In genomic region chr5:84255318-84255717, GRCh38 we compare ENCODE assay signal across 9 cellular contexts.
A peak's percentile ranks its signal among the peaks of the same experiment; 100 is the strongest.
DNase-seq lines count a peak whose midpoint lies in the region; ATAC-seq and TF ChIP-seq lines count a peak whose summit lies in the region.
"Had no signal": no experiment of that assay in that cellular context is flagged by ENCODE, and none has a peak within 500 bp of the region (broad histone marks: within the 10 kb centered on the region; RNA-seq: fewer than 3 reads in every experiment).

No MANE protein-coding gene starts in this region.

- H3K9me2 ChIP-seq in GM23338 (ENCODE audit: insufficient read depth) = no peaks in the 10 kb centered on the region

- ATAC-seq in GM23338 (no peak), aorta (ENCODE audit: low FRiP score) (no peak), HG02840 (IDR thresholded peaks at IDR 0.05; ENCODE audit: low FRiP score, unreplicated experiment) (no peak), HG02678 (IDR thresholded peaks at IDR 0.05; ENCODE audit: unreplicated experiment) (no peak)

- H3K27ac ChIP-seq in GM23338 (ENCODE audit: low read depth) = no peak overlapping the region
- no peak overlapping the region for H3K27ac ChIP-seq in OCI-LY3 (ENCODE audit: low read length)
- no peak overlapping the region for H3K27ac ChIP-seq in aorta (ENCODE audit: low read depth in 1 of 2, low read length in 2 of 2)

- H3K36me3 Mint-ChIP-seq in GM23338 (ENCODE audit: low read depth) = no peaks in the 10 kb centered on the region

- peaks cover 2% of the 10 kb centered on the region for H3K27me3 Mint-ChIP-seq in GM23338 (ENCODE audit: insufficient read depth, low read depth, poor library complexity)

- H3K79me2 ChIP-seq in GM23338 (replicated peaks; ENCODE audit: insufficient read depth) = no peaks in the 10 kb centered on the region
- no peaks in the 10 kb centered on the region for H3K79me2 ChIP-seq in OCI-LY3 (ENCODE audit: low read length)

- peak; percentile 64 for DNase-seq in AG10803 (ENCODE audit: low read depth)
- peak; percentile 38 for DNase-seq in GM23338 (ENCODE audit: low spot score)
- peak; percentile 28 for DNase-seq in fibroblast of the conjunctiva (ENCODE audit: low read depth)
- DNase-seq in aorta = no peak
- DNase-seq in stimulated activated CD4-positive, alpha-beta T cell treated with anti-CD3 and anti-CD28 coated beads, Interleukin-4, amount 100 ng/mL, for 24 hours = no peak
- DNase-seq: NCI-H1436 treated with DMSO at 0.1 percent for 48 hours had no signal

- H3K9me3 ChIP-seq in OCI-LY3 (ENCODE audit: insufficient read depth, low read length) (no peaks in the 10 kb centered on the region), aorta (ENCODE audit: control insufficient read depth, low read length) (no peaks in the 10 kb centered on the region)

- H3K4me3 ChIP-seq in AG10803 (ENCODE audit: low read length) (no peak overlapping the region), GM23338 (no peak overlapping the region), OCI-LY3 (ENCODE audit: low read length) (no peak overlapping the region), aorta (ENCODE audit: low read length in 2 of 2) (no peak overlapping the region)

- H3K4me2 ChIP-seq in GM23338 (no peak overlapping the region), OCI-LY3 (ENCODE audit: low read length) (no peak overlapping the region)

- no peaks in the 10 kb centered on the region for H3K9me3 Mint-ChIP-seq in GM23338

- H4K20me1 ChIP-seq in GM23338 (replicated peaks; ENCODE audit: insufficient read depth) (no peaks in the 10 kb centered on the region), OCI-LY3 (ENCODE audit: insufficient read depth, low read length) (no peaks in the 10 kb centered on the region)

- peak; percentile 67 for TF ChIP-seq CTCF in AG10803 (conservative IDR thresholded peaks at IDR 0.05; ENCODE audit: low read length)
- TF ChIP-seq CTCF in GM23338 (conservative IDR thresholded peaks at IDR 0.05; ENCODE audit: low read depth in 2 of 2) = peak; percentile 34 to 40
- peak; percentile 49 for TF ChIP-seq CTCF in OCI-LY3 (IDR thresholded peaks at IDR 0.05; ENCODE audit: low read depth, low read length)

- H3F3A ChIP-seq in GM23338 (replicated peaks; ENCODE audit: low read depth) = no peaks in the 10 kb centered on the region

- H3K36me3 ChIP-seq in GM23338 (ENCODE audit: insufficient read depth) (no peaks in the 10 kb centered on the region), OCI-LY3 (replicated peaks; ENCODE audit: low read depth, low read length) (no peaks in the 10 kb centered on the region), aorta (ENCODE audit: control insufficient read depth in 1 of 2, insufficient read depth in 2 of 2, low read length in 1 of 2) (no peaks in the 10 kb centered on the region)

- no peak overlapping the region for H2AFZ ChIP-seq in GM23338
- H2AFZ ChIP-seq in OCI-LY3 (ENCODE audit: low read depth, low read length) = peak overlapping the region; percentile 85; the same call in 1 of the 2 replicates

- H3K27ac Mint-ChIP-seq in GM23338 = no peak overlapping the region

- H3K4me1 ChIP-seq in GM23338 (ENCODE audit: insufficient read depth) (no peaks in the 10 kb centered on the region), OCI-LY3 (ENCODE audit: low read length) (peaks cover 15% of the 10 kb centered on the region), aorta (ENCODE audit: control insufficient read depth in 1 of 2, insufficient read depth in 2 of 2, low read length in 2 of 2) (no peaks in the 10 kb centered on the region)

- intact Hi-C loops in aorta (cut with DNase I) = loop anchor here in 1 of 2 donors (10.0 kb wide), 2 partner anchors 331 to 531 kb away; partner anchors contain the start of gene HAPLN1

- H3K4me1 Mint-ChIP-seq in GM23338 = peaks cover 8% of the 10 kb centered on the region

- H3K27me3 ChIP-seq in GM23338 (ENCODE audit: insufficient read depth) (no peaks in the 10 kb centered on the region), OCI-LY3 (ENCODE audit: low read depth, low read length) (no peaks in the 10 kb centered on the region), aorta (ENCODE audit: control insufficient read depth in 1 of 2, insufficient read depth in 2 of 2, low read length in 1 of 2) (no peaks in the 10 kb centered on the region)

- no peak overlapping the region for H3K4me3 Mint-ChIP-seq in GM23338

- no peak overlapping the region for H3K9ac ChIP-seq in OCI-LY3 (ENCODE audit: low read length)

TF ChIP-seq in GM23338, 12 proteins besides CTCF, POLR2A, EP300 and RAD21 (continues in another document):
- TF ChIP-seq ZNF331 (CRISPR knock-in tag; IDR thresholded peaks at IDR 0.05; ENCODE audit: low read depth) (no peak), EZH2phosphoT487 (IDR thresholded peaks at IDR 0.05; ENCODE audit: unreplicated experiment) (no peak), STAT1 (IDR thresholded peaks at IDR 0.05; ENCODE audit: unreplicated experiment) (no peak), ETS1 (IDR thresholded peaks at IDR 0.05) (no peak), EZH2 (IDR thresholded peaks at IDR 0.05; ENCODE audit: low read depth, unreplicated experiment) (no peak), NANOG (IDR thresholded peaks at IDR 0.05; ENCODE audit: borderline replicate concordance) (no peak), JUNB (IDR thresholded peaks at IDR 0.05; ENCODE audit: unreplicated experiment) (no peak), POLR2AphosphoS5 (IDR thresholded peaks at IDR 0.05; ENCODE audit: low read depth) (no peak)
- TF ChIP-seq, protein P1, sequence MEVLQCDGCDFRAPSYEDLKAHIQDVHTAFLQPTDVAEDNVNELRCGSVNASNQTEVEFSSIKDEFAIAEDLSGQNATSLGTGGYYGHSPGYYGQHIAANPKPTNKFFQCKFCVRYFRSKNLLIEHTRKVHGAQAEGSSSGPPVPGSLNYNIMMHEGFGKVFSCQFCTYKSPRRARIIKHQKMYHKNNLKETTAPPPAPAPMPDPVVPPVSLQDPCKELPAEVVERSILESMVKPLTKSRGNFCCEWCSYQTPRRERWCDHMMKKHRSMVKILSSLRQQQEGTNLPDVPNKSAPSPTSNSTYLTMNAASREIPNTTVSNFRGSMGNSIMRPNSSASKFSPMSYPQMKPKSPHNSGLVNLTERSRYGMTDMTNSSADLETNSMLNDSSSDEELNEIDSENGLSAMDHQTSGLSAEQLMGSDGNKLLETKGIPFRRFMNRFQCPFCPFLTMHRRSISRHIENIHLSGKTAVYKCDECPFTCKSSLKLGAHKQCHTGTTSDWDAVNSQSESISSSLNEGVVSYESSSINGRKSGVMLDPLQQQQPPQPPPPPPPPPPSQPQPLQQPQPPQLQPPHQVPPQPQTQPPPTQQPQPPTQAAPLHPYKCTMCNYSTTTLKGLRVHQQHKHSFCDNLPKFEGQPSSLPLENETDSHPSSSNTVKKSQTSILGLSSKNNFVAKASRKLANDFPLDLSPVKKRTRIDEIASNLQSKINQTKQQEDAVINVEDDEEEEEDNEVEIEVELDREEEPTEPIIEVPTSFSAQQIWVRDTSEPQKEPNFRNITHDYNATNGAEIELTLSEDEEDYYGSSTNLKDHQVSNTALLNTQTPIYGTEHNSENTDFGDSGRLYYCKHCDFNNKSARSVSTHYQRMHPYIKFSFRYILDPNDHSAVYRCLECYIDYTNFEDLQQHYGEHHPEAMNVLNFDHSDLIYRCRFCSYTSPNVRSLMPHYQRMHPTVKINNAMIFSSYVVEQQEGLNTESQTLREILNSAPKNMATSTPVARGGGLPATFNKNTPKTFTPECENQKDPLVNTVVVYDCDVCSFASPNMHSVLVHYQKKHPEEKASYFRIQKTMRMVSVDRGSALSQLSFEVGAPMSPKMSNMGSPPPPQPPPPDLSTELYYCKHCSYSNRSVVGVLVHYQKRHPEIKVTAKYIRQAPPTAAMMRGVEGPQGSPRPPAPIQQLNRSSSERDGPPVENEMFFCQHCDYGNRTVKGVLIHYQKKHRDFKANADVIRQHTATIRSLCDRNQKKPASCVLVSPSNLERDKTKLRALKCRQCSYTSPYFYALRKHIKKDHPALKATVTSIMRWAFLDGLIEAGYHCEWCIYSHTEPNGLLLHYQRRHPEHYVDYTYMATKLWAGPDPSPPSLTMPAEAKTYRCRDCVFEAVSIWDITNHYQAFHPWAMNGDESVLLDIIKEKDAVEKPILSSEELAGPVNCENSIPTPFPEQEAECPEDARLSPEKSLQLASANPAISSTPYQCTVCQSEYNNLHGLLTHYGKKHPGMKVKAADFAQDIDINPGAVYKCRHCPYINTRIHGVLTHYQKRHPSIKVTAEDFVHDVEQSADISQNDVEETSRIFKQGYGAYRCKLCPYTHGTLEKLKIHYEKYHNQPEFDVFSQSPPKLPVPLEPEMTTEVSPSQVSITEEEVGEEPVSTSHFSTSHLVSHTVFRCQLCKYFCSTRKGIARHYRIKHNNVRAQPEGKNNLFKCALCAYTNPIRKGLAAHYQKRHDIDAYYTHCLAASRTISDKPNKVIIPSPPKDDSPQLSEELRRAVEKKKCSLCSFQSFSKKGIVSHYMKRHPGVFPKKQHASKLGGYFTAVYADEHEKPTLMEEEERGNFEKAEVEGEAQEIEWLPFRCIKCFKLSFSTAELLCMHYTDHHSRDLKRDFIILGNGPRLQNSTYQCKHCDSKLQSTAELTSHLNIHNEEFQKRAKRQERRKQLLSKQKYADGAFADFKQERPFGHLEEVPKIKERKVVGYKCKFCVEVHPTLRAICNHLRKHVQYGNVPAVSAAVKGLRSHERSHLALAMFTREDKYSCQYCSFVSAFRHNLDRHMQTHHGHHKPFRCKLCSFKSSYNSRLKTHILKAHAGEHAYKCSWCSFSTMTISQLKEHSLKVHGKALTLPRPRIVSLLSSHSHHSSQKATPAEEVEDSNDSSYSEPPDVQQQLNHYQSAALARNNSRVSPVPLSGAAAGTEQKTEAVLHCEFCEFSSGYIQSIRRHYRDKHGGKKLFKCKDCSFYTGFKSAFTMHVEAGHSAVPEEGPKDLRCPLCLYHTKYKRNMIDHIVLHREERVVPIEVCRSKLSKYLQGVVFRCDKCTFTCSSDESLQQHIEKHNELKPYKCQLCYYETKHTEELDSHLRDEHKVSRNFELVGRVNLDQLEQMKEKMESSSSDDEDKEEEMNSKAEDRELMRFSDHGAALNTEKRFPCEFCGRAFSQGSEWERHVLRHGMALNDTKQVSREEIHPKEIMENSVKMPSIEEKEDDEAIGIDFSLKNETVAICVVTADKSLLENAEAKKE (CRISPR knock-in tag; IDR thresholded peaks at IDR 0.05) = no peak

Comparison
In these comparisons a context has a peak if more than half of its experiments do, and no peak if none do; other contexts are left out.
1. DNase-seq: peak in AG10803 (single experiment), GM23338 (single experiment) and fibroblast of the conjunctiva (single experiment); none in aorta (0 of 2) and stimulated activated CD4-positive, alpha-beta T cell treated with anti-CD3 and anti-CD28 coated beads, Interleukin-4, amount 100 ng/mL, for 24 hours (single experiment).
2. Peak in every context shown above with its lines, with median percentiles within 50 percentile points of each other: CTCF ChIP-seq.